Comparison of ENCODE assay signal across 7 cellular contexts in genomic region chr1:25727819-25728286, GRCh38.
DNase-seq lines count a peak whose midpoint lies in the region; ATAC-seq and TF ChIP-seq lines count a peak whose summit lies in the region.

No MANE protein-coding gene starts in this region.

- H3K27ac ChIP-seq in caudate nucleus (ENCODE audit: low read depth, low read length) (no peak overlapping the region), stomach (peak overlapping the region; percentile 14 to 70 (median 47))

- no peak for TF ChIP-seq CTCF in stomach (IDR thresholded peaks at IDR 0.05)

- H3K4me3 ChIP-seq in stomach, result no peak overlapping the region

- TF ChIP-seq POLR2A in stomach (IDR thresholded peaks at IDR 0.05), result no peak

- H3K27me3 Mint-ChIP-seq in activated naive CD8-positive, alpha-beta T cell treated with anti-CD3 and anti-CD28 coated beads, Interleukin-2, amount 50 U/mL, for 24 hours, result peaks cover 43% of the 10 kb centered on the region

- DNase-seq in NCI-H1092 (lab: John Stamatoyannopoulos, UW), result peak; percentile 85
- DNase-seq in caudate nucleus (lab: John Stamatoyannopoulos, UW), result peak in 33 of 61 donors; percentile 7 to 87 (median 21)
- peak; percentile 71 for DNase-seq in left kidney (ENCODE audit: low read depth, low spot score)
- peak; percentile 79 for DNase-seq in stomach
- no peak for DNase-seq in activated naive CD8-positive, alpha-beta T cell treated with anti-CD3 and anti-CD28 coated beads, Interleukin-2, amount 50 U/mL, for 24 hours
- DNase-seq in SW 1271 (lab: John Stamatoyannopoulos, UW), result no peak
- DNase-seq in NOMO-1 (lab: John Stamatoyannopoulos, UW; ENCODE audit: unreplicated experiment in 2 of 2), result no peak

- peaks cover 2% of the 10 kb centered on the region for H3K36me3 Mint-ChIP-seq in activated naive CD8-positive, alpha-beta T cell treated with anti-CD3 and anti-CD28 coated beads, Interleukin-2, amount 50 U/mL, for 24 hours (ENCODE audit: low read depth)

- no peak for TF ChIP-seq EP300 in stomach (IDR thresholded peaks at IDR 0.05)

- intact Hi-C loops in stomach (cut with DNase I; ENCODE audit: low total_unique reads), result no loop called here

- H3K27me3 ChIP-seq in stomach, result no peaks in the 10 kb centered on the region

- H3K4me1 ChIP-seq in stomach, result peaks cover 28 to 58% (median 41%) of the 10 kb centered on the region in 4 donors

- ATAC-seq in activated naive CD8-positive, alpha-beta T cell treated with anti-CD3 and anti-CD28 coated beads, Interleukin-2, amount 50 U/mL, for 24 hours, result no peak

- 22 to 29% (median 26%) methylated on average over 8 to 10 of the region's 10 CpGs for WGBS in stomach, 5 donors

- no peaks in the 10 kb centered on the region for H3K36me3 ChIP-seq in stomach

- no peak overlapping the region for H3K27ac Mint-ChIP-seq in activated naive CD8-positive, alpha-beta T cell treated with anti-CD3 and anti-CD28 coated beads, Interleukin-2, amount 50 U/mL, for 24 hours

- peaks cover 31% of the 10 kb centered on the region for H3K4me1 Mint-ChIP-seq in activated naive CD8-positive, alpha-beta T cell treated with anti-CD3 and anti-CD28 coated beads, Interleukin-2, amount 50 U/mL, for 24 hours

- no peaks in the 10 kb centered on the region for H3K9me3 Mint-ChIP-seq in activated naive CD8-positive, alpha-beta T cell treated with anti-CD3 and anti-CD28 coated beads, Interleukin-2, amount 50 U/mL, for 24 hours

- H3K4me3 Mint-ChIP-seq in activated naive CD8-positive, alpha-beta T cell treated with anti-CD3 and anti-CD28 coated beads, Interleukin-2, amount 50 U/mL, for 24 hours, result no peak overlapping the region

- no peaks in the 10 kb centered on the region for H3K9me3 ChIP-seq in stomach

Comparison
In these comparisons a context has a peak if more than half of its experiments do, and no peak if none do; other contexts are left out.
1. DNase-seq: peak in NCI-H1092 (single experiment), caudate nucleus (33 of 61), left kidney (single experiment) and stomach (single experiment); none in activated naive CD8-positive, alpha-beta T cell treated with anti-CD3 and anti-CD28 coated beads, Interleukin-2, amount 50 U/mL, for 24 hours (single experiment), SW 1271 (0 of 2) and NOMO-1 (0 of 2).